In the genomic region with DNA sequence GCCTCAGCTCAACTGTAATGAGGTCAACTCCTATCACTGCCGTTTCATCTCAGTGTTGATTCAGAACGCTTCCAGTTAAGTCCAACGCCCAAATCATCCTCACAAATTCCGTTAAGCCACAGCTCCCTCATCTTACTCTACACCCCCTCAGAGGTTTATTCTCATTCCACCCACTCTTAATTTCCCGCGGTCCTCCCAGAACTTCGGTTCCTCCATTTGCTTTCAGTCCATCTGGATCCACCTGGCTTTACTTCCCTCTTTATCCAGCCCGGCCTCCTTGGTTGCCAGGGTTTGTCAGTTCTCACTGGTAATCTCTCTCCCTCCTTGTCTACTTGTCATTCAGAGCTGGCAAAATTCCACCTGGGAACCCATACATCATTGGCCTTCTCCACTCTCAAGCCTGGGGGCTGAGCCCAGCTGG, we compare ENCODE assay signal across 20 cellular contexts.
"Had no signal": no experiment of that assay in that cellular context is flagged by ENCODE, and none has a peak within 500 bp of the region (broad histone marks: within the 10 kb centered on the region; RNA-seq: fewer than 3 reads in every experiment).

No MANE protein-coding gene starts in this region.

- H3K27ac Mint-ChIP-seq: activated B cell treated with CpG ODN at 0.5 μM for 24 hours; activated CD4-positive, alpha-beta T cell treated with anti-CD3 and anti-CD28 coated beads for 36 hours; activated naive CD8-positive, alpha-beta T cell; naive thymus-derived CD8-positive, alpha-beta T cell; neural progenitor cell had no signal

- H3K4me2 ChIP-seq: neural progenitor cell, smooth muscle cell had no signal

- H3K27ac ChIP-seq: adrenal gland, dorsolateral prefrontal cortex, esophagus muscularis mucosa, gastroesophageal sphincter, neural progenitor cell had no signal

- H3K4me3 Mint-ChIP-seq: activated B cell treated with CpG ODN at 0.5 μM for 24 hours; activated CD4-positive, alpha-beta T cell treated with anti-CD3 and anti-CD28 coated beads for 36 hours; activated naive CD8-positive, alpha-beta T cell; central memory CD8-positive, alpha-beta T cell; naive thymus-derived CD8-positive, alpha-beta T cell; neural progenitor cell had no signal

- H3K4me1 ChIP-seq: adrenal gland, esophagus muscularis mucosa, gastroesophageal sphincter, neural progenitor cell had no signal

- H3K36me3 ChIP-seq: adrenal gland, esophagus muscularis mucosa, gastroesophageal sphincter, neural progenitor cell had no signal

- H3K9ac ChIP-seq: neural progenitor cell had no signal

- H3K4me1 Mint-ChIP-seq: activated B cell treated with CpG ODN at 0.5 μM for 24 hours; central memory CD8-positive, alpha-beta T cell; naive thymus-derived CD8-positive, alpha-beta T cell; neural progenitor cell had no signal

- H3K27me3 ChIP-seq: adrenal gland, gastroesophageal sphincter, neural progenitor cell had no signal

- H3K9me3 Mint-ChIP-seq: activated B cell treated with CpG ODN at 0.5 μM for 24 hours; central memory CD8-positive, alpha-beta T cell; neural progenitor cell had no signal

- DNase-seq: activated B cell treated with CpG ODN at 0.5 μM for 24 hours; activated CD4-positive, alpha-beta T cell treated with anti-CD3 and anti-CD28 coated beads for 36 hours; activated naive CD4-positive, alpha-beta T cell; activated T-cell treated with anti-CD3 and anti-CD28 coated beads, Interleukin-2, amount 50 U/mL, for 1 hour; adrenal gland; dorsolateral prefrontal cortex; head of caudate nucleus; naive thymus-derived CD8-positive, alpha-beta T cell; posterior cingulate gyrus; stimulated activated CD4-positive, alpha-beta T cell treated with anti-CD3 and anti-CD28 coated beads, Interleukin-4, amount 100 ng/mL, for 24 hours; stimulated activated naive CD8-positive, alpha-beta T cell treated with anti-CD3 and anti-CD28 coated beads, Interleukin-15, Interleukin-2, amounts not matched to agents 100 U/mL and 50 U/mL, for 24 hours; T1000 had no signal

- H3K36me3 Mint-ChIP-seq: activated naive CD8-positive, alpha-beta T cell; naive thymus-derived CD8-positive, alpha-beta T cell; neural progenitor cell had no signal

- H3K27me3 Mint-ChIP-seq: activated CD4-positive, alpha-beta T cell treated with anti-CD3 and anti-CD28 coated beads for 36 hours; activated naive CD8-positive, alpha-beta T cell; central memory CD8-positive, alpha-beta T cell; naive thymus-derived CD8-positive, alpha-beta T cell had no signal

- H3K9me3 ChIP-seq: adrenal gland, esophagus muscularis mucosa, gastroesophageal sphincter had no signal

- H3K4me3 ChIP-seq: adrenal gland, dorsolateral prefrontal cortex, esophagus muscularis mucosa, gastroesophageal sphincter, lung, neural progenitor cell, smooth muscle cell had no signal

- H2AFZ ChIP-seq: neural progenitor cell had no signal

- ATAC-seq: gastroesophageal sphincter; naive thymus-derived CD8-positive, alpha-beta T cell; sciatic nerve had no signal
